Comparison of ENCODE assay signal across 1 cellular context in the genomic region with DNA sequence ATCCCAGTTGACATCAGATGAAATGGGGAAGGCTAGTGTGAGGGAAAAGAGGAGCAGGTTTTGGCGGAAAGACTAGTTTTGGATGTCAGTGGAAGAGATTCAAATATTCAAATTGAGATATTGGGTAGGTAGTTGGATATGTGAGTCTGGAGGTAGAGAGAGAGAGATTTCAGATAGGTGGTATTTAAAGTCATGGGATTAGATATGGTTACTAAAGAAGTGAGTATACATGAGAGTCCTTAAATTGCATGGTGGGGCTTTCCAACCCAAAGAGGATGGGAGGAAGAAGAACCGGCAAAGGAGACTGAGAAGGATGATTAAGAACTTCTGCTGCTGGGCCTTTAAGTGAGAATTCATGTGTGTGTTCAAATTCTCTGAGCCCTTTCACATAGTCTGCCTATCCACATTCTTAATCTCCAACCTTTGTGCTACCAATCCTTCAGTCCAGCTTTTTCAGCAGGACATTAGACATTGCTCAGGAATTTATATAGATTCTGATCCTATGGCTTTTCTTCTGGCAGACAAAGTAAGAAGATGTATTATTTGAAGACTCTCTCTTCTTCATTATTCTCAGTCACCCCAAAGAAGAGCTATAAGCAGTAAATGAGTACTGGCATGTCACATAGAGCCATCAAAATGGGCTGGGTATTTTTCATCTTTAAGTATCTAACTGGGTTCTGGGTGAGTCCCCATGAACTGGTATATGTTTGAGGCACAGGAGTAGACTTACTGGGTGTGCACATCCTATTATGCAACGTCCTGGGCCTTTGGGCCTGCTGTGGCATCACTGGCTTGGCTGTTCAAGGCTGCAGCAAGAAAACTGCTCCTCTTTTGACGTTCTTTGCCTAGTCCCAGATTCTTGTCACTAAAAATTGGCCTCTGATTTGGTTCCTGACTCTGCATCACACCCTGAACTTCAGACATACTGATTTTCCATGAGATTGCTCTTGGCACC.
TF ChIP-seq lines count a peak whose summit lies in the region.

No MANE protein-coding gene starts in this region.

TF ChIP-seq in HepG2, 621 proteins besides CTCF, POLR2A, EP300 and RAD21:
- TF ChIP-seq CEBPB (IDR thresholded peaks at IDR 0.05; ENCODE audit: borderline replicate concordance, low read depth, low read length) (0 out of 2 replicates have a peak, but pooled peaks have one; percentile 1), ZKSCAN8 (CRISPR knock-in tag; IDR thresholded peaks at IDR 0.05; ENCODE audit: borderline replicate concordance) (no peak), SP5 (CRISPR knock-in tag; IDR thresholded peaks at IDR 0.05; ENCODE audit: borderline replicate concordance, low read depth) (no peak)
